16 cellular contexts compared by ENCODE assay signal in the genomic region with DNA sequence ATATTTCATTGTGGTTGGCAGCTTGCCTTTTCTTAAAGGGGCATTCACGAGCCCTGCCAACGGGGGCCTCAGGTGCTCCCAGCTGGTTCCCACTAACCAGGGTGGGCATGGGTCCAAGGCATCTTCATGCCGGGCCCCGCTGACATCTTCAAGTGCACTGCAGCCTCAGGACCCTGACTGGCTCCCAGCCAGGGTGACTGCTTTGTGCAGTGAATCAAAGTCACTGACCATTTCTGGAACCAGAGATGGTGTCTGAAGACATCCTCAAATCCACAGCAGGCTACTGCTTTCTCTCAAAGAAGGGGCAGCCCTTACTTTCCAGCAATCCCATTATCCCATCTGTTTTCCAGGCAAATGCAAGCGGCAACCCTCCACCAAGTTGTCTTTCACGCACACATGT.
DNase-seq lines count a peak whose midpoint lies in the region; ATAC-seq and TF ChIP-seq lines count a peak whose summit lies in the region.
"Had no signal": no experiment of that assay in that cellular context is flagged by ENCODE, and none has a peak within 500 bp of the region (broad histone marks: within the 10 kb centered on the region; RNA-seq: fewer than 3 reads in every experiment).

No MANE protein-coding gene starts in this region.

- H3K4me3 ChIP-seq in heart left ventricle = no peak overlapping the region
- H3K4me3 ChIP-seq in psoas muscle = no peak overlapping the region
- no peak overlapping the region for H3K4me3 ChIP-seq in A673 (ENCODE audit: low read depth, low read length, poor library complexity, severe bottlenecking)
- H3K4me3 ChIP-seq: HAP-1, MG63 had no signal

- BruUV-seq in A673 (replicated peaks; lab: Mats Ljungman, UMichigan) = no TSS peak

- POLR2A ChIA-PET in A673 (lab: Charles Lee; ENCODE audit: low non-redundant PET) = no interaction called here

- H3K4me1 ChIP-seq in heart left ventricle (peaks cover 0 to 15% (median 2%) of the 10 kb centered on the region in 12 donors), psoas muscle (no peaks in the 10 kb centered on the region), A673 (ENCODE audit: insufficient read depth, low read length, poor library complexity, severe bottlenecking) (peaks cover 4% of the 10 kb centered on the region)
- H3K4me1 ChIP-seq: HAP-1 had no signal

- CTCF ChIA-PET in A673 (lab: Charles Lee) = no interaction called here

- TF ChIP-seq POLR2A in heart left ventricle (IDR thresholded peaks at IDR 0.05) = no peak

- TF ChIP-seq CTCF in heart left ventricle (IDR thresholded peaks at IDR 0.05) (no peak), psoas muscle (IDR thresholded peaks at IDR 0.05) (no peak), A673 (conservative IDR thresholded peaks at IDR 0.05; ENCODE audit: low read depth, low read length) (no peak)

- ATAC-seq in Right ventricle myocardium superior (ENCODE audit: poor library complexity) = peak; percentile 34
- ATAC-seq in heart left ventricle = peak in 1 of 4 donors; percentile 8
- ATAC-seq in psoas muscle = no peak
- ATAC-seq: PC-3 had no signal

- H3K27me3 ChIP-seq in heart left ventricle = peaks cover 0 to 5% (median 0%) of the 10 kb centered on the region in 9 donors
- peaks cover 0 to 16% (median 0%) of the 10 kb centered on the region in 3 donors for H3K27me3 ChIP-seq in psoas muscle (ENCODE audit: insufficient read depth in 3 of 3, low read length in 2 of 3)
- H3K27me3 ChIP-seq in A673 (replicated peaks; ENCODE audit: insufficient read depth, low read depth, low read length, poor library complexity) = no peaks in the 10 kb centered on the region

- peaks cover 0 to 26% (median 0%) of the 10 kb centered on the region in 12 donors for H3K9me3 ChIP-seq in heart left ventricle
- H3K9me3 ChIP-seq in psoas muscle = no peaks in the 10 kb centered on the region
- no peaks in the 10 kb centered on the region for H3K9me3 ChIP-seq in A673 (ENCODE audit: low read depth, low read length, poor library complexity, severe bottlenecking)
- H3K9me3 ChIP-seq: HAP-1, MG63 had no signal

- WGBS in heart left ventricle, 4 donors = 10 to 16% (median 13%) methylated on average over 6 of the region's 6 CpGs
- 12 to 27% (median 13%) methylated on average over 6 of the region's 6 CpGs for WGBS in psoas muscle, 3 donors

- intact Hi-C loops in Right ventricle myocardium superior (cut with DNase I) = no loop called here
- intact Hi-C loops in cardiac septum (cut with DNase I) = no loop called here
- intact Hi-C loops in heart left ventricle (cut with DNase I) = no loop called here
- intact Hi-C loops in psoas muscle (cut with DNase I) = no loop called here
- intact Hi-C loops in A673 (cut with micrococcal nuclease; ENCODE audit: unreplicated experiment) = no loop called here

- H3K27ac ChIP-seq in heart left ventricle = no peak overlapping the region
- no peak overlapping the region for H3K27ac ChIP-seq in psoas muscle
- H3K27ac ChIP-seq in A673 (ENCODE audit: low read depth, low read length, poor library complexity, severe bottlenecking) = no peak overlapping the region

- no peaks in the 10 kb centered on the region for H3K36me3 ChIP-seq in heart left ventricle
- no peaks in the 10 kb centered on the region for H3K36me3 ChIP-seq in psoas muscle (ENCODE audit: insufficient read depth in 1 of 2, low read depth in 1 of 2)
- H3K36me3 ChIP-seq in A673 (ENCODE audit: insufficient read depth, low read length, poor library complexity, severe bottlenecking) = no peaks in the 10 kb centered on the region
- H3K36me3 ChIP-seq: HAP-1, MG63 had no signal

- DNase-seq in Right ventricle myocardium superior = peak; percentile 60
- DNase-seq in cardiac septum (ENCODE audit: low spot score) = no peak
- peak in 3 of 5 donors; percentile 23 to 52 (median 25) for DNase-seq in heart left ventricle
- DNase-seq in psoas muscle = peak; percentile 46 to 62
- DNase-seq in A673 (ENCODE audit: low spot score) = no peak
- no peak for DNase-seq in KG1 (lab: John Stamatoyannopoulos, UW)
- DNase-seq in stimulated activated CD4-positive, alpha-beta T cell treated with anti-CD3 and anti-CD28 coated beads, Interleukin-2, amount 100 ng/mL, for 24 hours = no peak
- DNase-seq: AML-193, COR-L47, EL, NCI-H1092, NCI-H187, NCI-H748 treated with DMSO at 0.1 percent for 48 hours, PC-3 had no signal

Comparison
In these comparisons a context has a peak if more than half of its experiments do, and no peak if none do; other contexts are left out.
1. DNase-seq: peak in Right ventricle myocardium superior (single experiment), heart left ventricle (3 of 5) and psoas muscle (2 of 2); none in cardiac septum (single experiment), A673 (single experiment), KG1 (single experiment) and stimulated activated CD4-positive, alpha-beta T cell treated with anti-CD3 and anti-CD28 coated beads, Interleukin-2, amount 100 ng/mL, for 24 hours (0 of 2).